Comparison of ENCODE assay signal across 15 cellular contexts in the genomic region with DNA sequence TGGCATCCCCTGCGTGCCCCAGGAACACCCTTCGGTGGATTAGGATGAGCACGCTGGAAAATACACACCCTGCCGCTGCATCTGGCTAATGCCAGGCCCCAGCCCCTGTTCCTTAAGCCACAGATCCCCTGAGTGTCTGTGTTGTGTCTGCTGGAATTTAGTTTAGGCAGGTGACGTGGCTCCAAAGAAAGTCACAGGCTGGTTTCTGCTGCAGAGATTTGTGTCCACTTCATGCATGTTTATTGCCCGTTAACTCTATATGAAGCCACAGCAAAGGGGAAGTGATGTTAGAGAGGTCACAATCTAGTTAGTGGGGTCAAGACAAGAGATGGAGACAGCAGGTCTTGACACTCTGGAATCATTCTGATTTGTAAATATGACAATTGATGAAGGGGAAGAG.
DNase-seq lines count a peak whose midpoint lies in the region; ATAC-seq and TF ChIP-seq lines count a peak whose summit lies in the region.
"Had no signal": no experiment of that assay in that cellular context is flagged by ENCODE, and none has a peak within 500 bp of the region (broad histone marks: within the 10 kb centered on the region; RNA-seq: fewer than 3 reads in every experiment).

No MANE protein-coding gene starts in this region.

- no peaks in the 10 kb centered on the region for H3K9me3 Mint-ChIP-seq in CD8-positive, alpha-beta memory T cell
- H3K9me3 Mint-ChIP-seq in activated CD4-positive, alpha-beta memory T cell treated with anti-CD3 and anti-CD28 coated beads, Interleukin-2, amount 10 ng/mL, durations not matched to agents 7 days and 5 days = no peaks in the 10 kb centered on the region
- no peaks in the 10 kb centered on the region for H3K9me3 Mint-ChIP-seq in mesothelial cell of epicardium

- peaks cover 50 to 60% (median 55%) of the 10 kb centered on the region in 3 donors for H3K4me1 Mint-ChIP-seq in CD8-positive, alpha-beta memory T cell
- H3K4me1 Mint-ChIP-seq in activated CD4-positive, alpha-beta memory T cell treated with anti-CD3 and anti-CD28 coated beads, Interleukin-2, amount 10 ng/mL, durations not matched to agents 7 days and 5 days = peaks cover 76% of the 10 kb centered on the region
- peaks cover 48% of the 10 kb centered on the region for H3K4me1 Mint-ChIP-seq in mesothelial cell of epicardium

- no peak overlapping the region for H3K4me3 Mint-ChIP-seq in CD8-positive, alpha-beta memory T cell
- no peak overlapping the region for H3K4me3 Mint-ChIP-seq in activated CD4-positive, alpha-beta memory T cell treated with anti-CD3 and anti-CD28 coated beads, Interleukin-2, amount 10 ng/mL, durations not matched to agents 7 days and 5 days
- H3K4me3 Mint-ChIP-seq in mesothelial cell of epicardium = no peak overlapping the region

- H3K4me1 ChIP-seq in CD8-positive, alpha-beta memory T cell (ENCODE audit: insufficient read depth, low read length) = peaks cover 56% of the 10 kb centered on the region
- peaks cover 72% of the 10 kb centered on the region for H3K4me1 ChIP-seq in Loucy (ENCODE audit: insufficient read depth, low read length, poor library complexity, severe bottlenecking)

- no peaks in the 10 kb centered on the region for H4K20me1 ChIP-seq in Loucy (ENCODE audit: insufficient read depth, low read length, poor library complexity, severe bottlenecking)

- no peaks in the 10 kb centered on the region for H3K27me3 Mint-ChIP-seq in CD8-positive, alpha-beta memory T cell
- H3K27me3 Mint-ChIP-seq in activated CD4-positive, alpha-beta memory T cell treated with anti-CD3 and anti-CD28 coated beads, Interleukin-2, amount 10 ng/mL, durations not matched to agents 7 days and 5 days = no peaks in the 10 kb centered on the region
- H3K27me3 Mint-ChIP-seq in mesothelial cell of epicardium (ENCODE audit: low read depth) = no peaks in the 10 kb centered on the region

- no peak overlapping the region for H3K27ac ChIP-seq in CD8-positive, alpha-beta memory T cell (ENCODE audit: low read depth, low read length)
- H3K27ac ChIP-seq: foreskin keratinocyte, HL-60, tibial artery had no signal

- TF ChIP-seq CTCF in Loucy (conservative IDR thresholded peaks at IDR 0.05; ENCODE audit: low read length) = no peak
- no peak for TF ChIP-seq CTCF in mesothelial cell of epicardium (IDR thresholded peaks at IDR 0.05; ENCODE audit: unreplicated experiment)

- H3F3A ChIP-seq in Loucy (ENCODE audit: low read depth) = peaks cover 15% of the 10 kb centered on the region

- no peak for DNase-seq in CD8-positive, alpha-beta memory T cell
- no peak for DNase-seq in activated CD4-positive, alpha-beta memory T cell treated with anti-CD3 and anti-CD28 coated beads, Interleukin-2, amount 10 ng/mL, durations not matched to agents 7 days and 5 days
- DNase-seq in mesothelial cell of epicardium (ENCODE audit: low spot score in 2 of 2, unreplicated experiment in 2 of 2) (no peak), hypothalamus (lab: John Stamatoyannopoulos, UW) (no peak), GM03348 (ENCODE audit: low spot score) (no peak)
- DNase-seq: activated CD4-positive, CD25-positive, alpha-beta regulatory T cell; Calu3; dorsolateral prefrontal cortex; foreskin keratinocyte; NCI-H226; right cardiac atrium; tibial artery had no signal

- no peak overlapping the region for H3K4me2 ChIP-seq in Loucy (ENCODE audit: low read depth, low read length, poor library complexity, severe bottlenecking)

- no peaks in the 10 kb centered on the region for H3K36me3 ChIP-seq in CD8-positive, alpha-beta memory T cell (ENCODE audit: insufficient read depth, low read length)
- H3K36me3 ChIP-seq in Loucy (ENCODE audit: insufficient read depth, low read length) = no peaks in the 10 kb centered on the region
- H3K36me3 ChIP-seq: tibial artery had no signal

- peak overlapping the region in 6 of 8 donors; percentile 37 to 95 (median 64) for H3K27ac Mint-ChIP-seq in CD8-positive, alpha-beta memory T cell
- peak overlapping the region; percentile 92 for H3K27ac Mint-ChIP-seq in activated CD4-positive, alpha-beta memory T cell treated with anti-CD3 and anti-CD28 coated beads, Interleukin-2, amount 10 ng/mL, durations not matched to agents 7 days and 5 days
- H3K27ac Mint-ChIP-seq in mesothelial cell of epicardium = peak overlapping the region; percentile 8

- no peaks in the 10 kb centered on the region for H3K9me2 ChIP-seq in Loucy (replicated peaks; ENCODE audit: low read depth, low read length)

- H3K36me3 Mint-ChIP-seq in CD8-positive, alpha-beta memory T cell = no peaks in the 10 kb centered on the region
- H3K36me3 Mint-ChIP-seq in activated CD4-positive, alpha-beta memory T cell treated with anti-CD3 and anti-CD28 coated beads, Interleukin-2, amount 10 ng/mL, durations not matched to agents 7 days and 5 days (ENCODE audit: low read depth) = peaks cover 29% of the 10 kb centered on the region
- H3K36me3 Mint-ChIP-seq in mesothelial cell of epicardium = no peaks in the 10 kb centered on the region

- no peak for ATAC-seq in HG02763 (IDR thresholded peaks at IDR 0.05; ENCODE audit: unreplicated experiment)
- ATAC-seq: foreskin keratinocyte, right cardiac atrium had no signal

- no peaks in the 10 kb centered on the region for H3K27me3 ChIP-seq in CD8-positive, alpha-beta memory T cell (ENCODE audit: insufficient read depth, low read length, poor library complexity, severe bottlenecking)
- H3K27me3 ChIP-seq in Loucy (ENCODE audit: insufficient read depth, low read length, poor library complexity, severe bottlenecking) = no peaks in the 10 kb centered on the region
- H3K27me3 ChIP-seq: dorsolateral prefrontal cortex, foreskin keratinocyte, tibial artery had no signal

- peaks cover 9% of the 10 kb centered on the region; the same call in 1 of the 2 replicates for H3K79me2 ChIP-seq in Loucy (ENCODE audit: insufficient read depth, low read length)

- H3K9me3 ChIP-seq in CD8-positive, alpha-beta memory T cell (ENCODE audit: low read length) = no peaks in the 10 kb centered on the region
- no peaks in the 10 kb centered on the region for H3K9me3 ChIP-seq in Loucy (ENCODE audit: insufficient read depth, low read depth, low read length)
- H3K9me3 ChIP-seq: tibial artery had no signal

- no peak overlapping the region for H2AFZ ChIP-seq in Loucy (ENCODE audit: low read length)

- H3K4me3 ChIP-seq in CD8-positive, alpha-beta memory T cell (ENCODE audit: low read length) = no peak overlapping the region
- no peak overlapping the region for H3K4me3 ChIP-seq in Loucy (ENCODE audit: low read length, poor library complexity, severe bottlenecking)
- H3K4me3 ChIP-seq: dorsolateral prefrontal cortex, tibial artery had no signal

- peak overlapping the region; percentile 33 for H3K9ac ChIP-seq in Loucy (ENCODE audit: low read depth, low read length, poor library complexity, severe bottlenecking)

- CTCF ChIA-PET in CD8-positive, alpha-beta memory T cell (lab: Charles Lee) = interaction anchor here (1.5 kb wide), 1 partner anchor 14 kb away, joined by 4 read pairs; no protein-coding TSS in a partner anchor
- CTCF ChIA-PET in activated CD4-positive, alpha-beta memory T cell treated with anti-CD3 and anti-CD28 coated beads, Interleukin-2, amount 10 ng/mL, durations not matched to agents 7 days and 5 days (lab: Charles Lee) = no interaction called here

- POLR2A ChIA-PET in CD8-positive, alpha-beta memory T cell (lab: Charles Lee) = no interaction called here
- POLR2A ChIA-PET in activated CD4-positive, alpha-beta memory T cell treated with anti-CD3 and anti-CD28 coated beads, Interleukin-2, amount 10 ng/mL, durations not matched to agents 7 days and 5 days (lab: Charles Lee) = interaction anchor here (0.8 to 2.8 kb wide), 8 partner anchors 8 to 282 kb away, joined by 3 to 24 read pairs (median 7); partner anchors contain the start of gene IRF2BP2

Comparison
In these comparisons a context has a peak if more than half of its experiments do, and no peak if none do; other contexts are left out.
1. H3K27ac Mint-ChIP-seq: peak in every context shown above with its lines; median percentile 92 in activated CD4-positive, alpha-beta memory T cell treated with anti-CD3 and anti-CD28 coated beads, Interleukin-2, amount 10 ng/mL, durations not matched to agents 7 days and 5 days; 64 in CD8-positive, alpha-beta memory T cell; 8 in mesothelial cell of epicardium.